8 cellular contexts compared by ENCODE assay signal in the genomic region with DNA sequence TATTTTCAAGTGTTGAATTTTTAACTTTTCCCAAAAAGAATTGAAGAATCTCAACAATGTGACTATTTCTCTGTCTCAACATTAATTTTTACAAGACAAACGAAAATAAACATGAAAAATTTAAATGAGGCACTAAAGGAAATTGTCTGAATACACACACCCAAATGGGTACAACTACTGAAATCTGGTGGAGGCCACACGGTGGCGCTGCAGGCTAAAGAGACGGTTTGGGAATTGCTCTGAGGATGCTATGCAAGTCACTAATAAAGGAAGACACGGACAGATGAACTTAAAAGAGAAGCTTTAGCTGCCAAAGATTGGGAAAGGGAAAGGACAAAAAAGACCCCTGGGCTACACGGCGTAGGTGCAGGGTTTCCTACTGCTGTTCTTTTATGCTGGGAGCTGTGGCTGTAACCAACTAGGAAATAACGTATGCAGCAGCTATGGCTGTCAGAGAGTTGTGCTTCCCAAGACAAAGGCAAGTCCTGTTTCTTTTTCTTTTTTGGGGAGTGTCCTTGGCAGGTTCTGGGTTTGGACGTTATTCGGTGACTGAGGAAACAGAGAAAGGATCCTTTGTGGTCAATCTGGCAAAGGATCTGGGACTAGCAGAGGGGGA. TPM values are rescaled to one million over a fixed set of nuclear protein-coding genes. Genes with fewer than 3 reads are reported as not detected.
A peak's percentile ranks its signal among the peaks of the same experiment; 100 is the strongest.
DNase-seq lines count a peak whose midpoint lies in the region; ATAC-seq, FAIRE-seq and TF ChIP-seq lines count a peak whose summit lies in the region.

A gene (plus strand): TSS at position 244 of the 616 bp plus-strand sequence. CDS start 200 bp downstream, at position 444.

- H3K14ac ChIP-seq in trophoblast cell (ENCODE audit: low read length): no peak within 1 kb of the TSS

- H4K91ac ChIP-seq in trophoblast cell (ENCODE audit: low read depth, low read length): no peak within 1 kb of the TSS

- no peaks in the 10 kb centered on the region for H3K9me3 ChIP-seq in trophoblast cell (ENCODE audit: insufficient read depth, low read depth, low read length)

- no peaks in the 10 kb centered on the region for H3K79me2 ChIP-seq in trophoblast cell (ENCODE audit: control insufficient read depth, insufficient read depth, low read length, poor library complexity)

- H2AK5ac ChIP-seq in trophoblast cell (ENCODE audit: low read length): no peak within 1 kb of the TSS

- H3K4me1 ChIP-seq in trophoblast cell (ENCODE audit: control insufficient read depth in 1 of 2, insufficient read depth in 2 of 2, low read length in 2 of 2): no peaks in the 10 kb centered on the region

- peak within 1 kb of the TSS; percentile 77 for H4K12ac ChIP-seq in trophoblast cell (ENCODE audit: low read depth, low read length)

- H2AFZ ChIP-seq in trophoblast cell (ENCODE audit: insufficient read depth, low read length, poor library complexity): peak within 1 kb of the TSS; percentile 50

- intact Hi-C loops in dorsolateral prefrontal cortex (cut with DNase I): no loop called here

- H3K36me3 ChIP-seq in trophoblast cell (ENCODE audit: control insufficient read depth in 1 of 2, insufficient read depth in 2 of 2, low read length in 2 of 2): no peaks in the 10 kb centered on the region

- H3K18ac ChIP-seq in trophoblast cell (ENCODE audit: low read length): no peak within 1 kb of the TSS

- DNase-seq in 8988T (peak; percentile 78), ELF-1 (ENCODE audit: low read depth, low spot score) (peak; percentile 72), NCI-H748 (lab: John Stamatoyannopoulos, UW; ENCODE audit: unreplicated experiment) (peak; percentile 85), dorsolateral prefrontal cortex (peak in 5 of 10 donors; percentile 38 to 64 (median 52)), trophoblast cell (peak in 1 of 2 donors; percentile 21), GM19239 (ENCODE audit: insufficient read length, low spot score) (no peak)

- H3K9ac ChIP-seq in trophoblast cell (ENCODE audit: low read length): no peak within 1 kb of the TSS

- no peak within 1 kb of the TSS for H2BK5ac ChIP-seq in trophoblast cell (ENCODE audit: low read depth, low read length, poor library complexity)

- H2BK120ac ChIP-seq in trophoblast cell (ENCODE audit: insufficient read depth, low read length, poor library complexity): no peak within 1 kb of the TSS

- H3K27ac ChIP-seq in dorsolateral prefrontal cortex: no peak within 1 kb of the TSS
- H3K27ac ChIP-seq in trophoblast cell (ENCODE audit: low read depth, low read length): no peak within 1 kb of the TSS

- H3K4me2 ChIP-seq in trophoblast cell (ENCODE audit: low read length): peak within 1 kb of the TSS; percentile 21

- TF ChIP-seq CTCF in dorsolateral prefrontal cortex (IDR thresholded peaks at IDR 0.05 in 54 of 56, conservative IDR thresholded peaks at IDR 0.05 in 2 of 56; ENCODE audit: low read depth in 1 of 56, partially characterized antibody in 56 of 56): peak in 54 of 56 donors; percentile 14 to 69 (median 46)

- no peak within 1 kb of the TSS for H3K4ac ChIP-seq in trophoblast cell (ENCODE audit: low read depth, low read length)

- H3K4me3 ChIP-seq in dorsolateral prefrontal cortex: peak within 1 kb of the TSS in 32 of 59 donors; percentile 6 to 53 (median 34)
- no peak within 1 kb of the TSS for H3K4me3 ChIP-seq in trophoblast cell (ENCODE audit: low read depth, low read length)

- H4K8ac ChIP-seq in trophoblast cell (ENCODE audit: low read depth, low read length): peak within 1 kb of the TSS; percentile 88

- H3K27me3 ChIP-seq in dorsolateral prefrontal cortex (peaks cover 0 to 7% (median 0%) of the 10 kb centered on the region in 45 donors), trophoblast cell (ENCODE audit: insufficient read depth, low read length) (no peaks in the 10 kb centered on the region)

- H3K23ac ChIP-seq in trophoblast cell (ENCODE audit: low read length): no peak within 1 kb of the TSS

- no peak within 1 kb of the TSS for H2BK12ac ChIP-seq in trophoblast cell (ENCODE audit: low read length)

- no peaks in the 10 kb centered on the region for H3K79me1 ChIP-seq in trophoblast cell (ENCODE audit: low read length)

- ATAC-seq in HG03342 (IDR thresholded peaks at IDR 0.05; ENCODE audit: unreplicated experiment) (no peak), GM19351 (IDR thresholded peaks at IDR 0.05; ENCODE audit: unreplicated experiment) (no peak)

- no CpG with 5 or more reads among the region's 10 CpGs for WGBS in trophoblast cell (ENCODE audit: extremely low coverage, insufficient coverage, insufficient read length)

- no peak for FAIRE-seq in GM19239 (lab: Jason Lieb, UNC)

RNA-seq across cellular contexts. Expression of the gene that starts here (rescaled TPM):
- total RNA-seq in dorsolateral prefrontal cortex: 10 to 100 TPM in 86 of 120 experiments, 1 to 10 TPM in 34; 6.3 to 16.0 (median 11.3) TPM
- 2.9 TPM in 2 replicates for polyA plus RNA-seq in trophoblast cell (2013)
